ENCODE assay signal across 7 cellular contexts in the genomic region with DNA sequence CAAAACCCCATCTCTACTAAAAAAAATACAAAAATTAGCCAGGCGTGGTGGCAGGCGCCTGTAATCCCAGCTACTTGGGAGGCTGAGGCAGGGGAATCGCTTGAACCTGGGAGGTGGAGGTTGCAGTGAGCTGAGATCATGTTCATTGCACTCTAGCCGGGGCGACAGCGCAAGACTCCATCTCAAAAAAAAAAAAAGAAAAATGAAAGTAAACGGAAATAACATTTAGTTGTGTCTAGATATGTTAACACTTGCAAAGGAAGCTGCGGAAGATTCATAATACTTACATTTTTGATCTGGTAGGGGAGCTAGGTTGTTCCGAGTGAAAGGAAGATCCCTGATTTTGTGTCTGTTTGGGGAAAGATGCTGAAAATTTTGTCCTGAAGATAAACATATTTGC.
DNase-seq lines count a peak whose midpoint lies in the region; ATAC-seq and TF ChIP-seq lines count a peak whose summit lies in the region.
"Not testable (repeated sequence)": the region's sequence is repeated elsewhere in the genome, so short reads cannot be mapped to it uniquely, and the experiment has no call there.

No MANE protein-coding gene starts in this region.

- ATAC-seq in CD8-positive, alpha-beta T cell = peak; percentile 40
- not testable (repeated sequence) for ATAC-seq in activated T-cell treated with anti-CD3 and anti-CD28 coated beads, Interleukin-2, amount 50 U/mL, for 72 hours (replicated peaks in 1 of 2)

- H3K4me3 ChIP-seq in CD8-positive, alpha-beta T cell (ENCODE audit: low read depth, low read length); spleen: not testable (repeated sequence)

- peaks cover 70% of the 10 kb centered on the region for H3K4me1 ChIP-seq in CD8-positive, alpha-beta T cell (ENCODE audit: insufficient read depth, low read length)
- H3K4me1 ChIP-seq in spleen = peaks cover 16 to 85% (median 40%) of the 10 kb centered on the region in 6 donors

- H3K9me3 Mint-ChIP-seq in CD8-positive, alpha-beta T cell; T-helper 2 cell treated with Interferon-gamma antibody and Interleukin-4, amounts not matched to agents 5 μg/mL and 100 μg/mL, for 36 hours; activated CD4-positive, alpha-beta memory T cell treated with anti-CD3 and anti-CD28 coated beads, Interleukin-2, amount 10 ng/mL, durations not matched to agents 7 days and 5 days; activated T-cell treated with anti-CD3 and anti-CD28 coated beads, Interleukin-2, amount 50 U/mL, for 72 hours; activated naive CD4-positive, alpha-beta T cell treated with anti-CD3 and anti-CD28 coated beads, Interleukin-2, amount 10 ng/mL, durations not matched to agents 7 days and 5 days: not testable (repeated sequence)

- WGBS in spleen, 5 donors = 80 to 92% (median 88%) methylated on average over 9 of the region's 9 CpGs

- CTCF ChIA-PET in CD8-positive, alpha-beta T cell (lab: Charles Lee) = interaction anchor here (0.6 to 1.1 kb wide), 2 partner anchors 50 to 98 kb away, joined by 3 read pairs; no protein-coding TSS in a partner anchor
- CTCF ChIA-PET in activated CD4-positive, alpha-beta memory T cell treated with anti-CD3 and anti-CD28 coated beads, Interleukin-2, amount 10 ng/mL, durations not matched to agents 7 days and 5 days (lab: Charles Lee) = interaction anchor here (0.7 to 1.5 kb wide), 5 partner anchors 52 to 513 kb away, joined by 3 to 5 read pairs (median 3); no protein-coding TSS in a partner anchor
- CTCF ChIA-PET in activated naive CD4-positive, alpha-beta T cell treated with anti-CD3 and anti-CD28 coated beads, Interleukin-2, amount 10 ng/mL, durations not matched to agents 7 days and 5 days (lab: Charles Lee) = interaction anchor here (0.8 to 2.0 kb wide), 5 partner anchors 27 to 111 kb away, joined by 3 to 9 read pairs (median 5); no protein-coding TSS in a partner anchor

- H3K36me3 Mint-ChIP-seq in CD8-positive, alpha-beta T cell; activated CD4-positive, alpha-beta memory T cell treated with anti-CD3 and anti-CD28 coated beads, Interleukin-2, amount 10 ng/mL, durations not matched to agents 7 days and 5 days (ENCODE audit: low read depth); activated T-cell treated with anti-CD3 and anti-CD28 coated beads, Interleukin-2, amount 50 U/mL, for 72 hours (ENCODE audit: insufficient read depth in 2 of 2): not testable (repeated sequence)
- peaks cover 37% of the 10 kb centered on the region for H3K36me3 Mint-ChIP-seq in T-helper 2 cell treated with Interferon-gamma antibody and Interleukin-4, amounts not matched to agents 5 μg/mL and 100 μg/mL, for 36 hours (ENCODE audit: low read depth)
- H3K36me3 Mint-ChIP-seq in activated naive CD4-positive, alpha-beta T cell treated with anti-CD3 and anti-CD28 coated beads, Interleukin-2, amount 10 ng/mL, durations not matched to agents 7 days and 5 days = peaks cover 45% of the 10 kb centered on the region

- POLR2A ChIA-PET in CD8-positive, alpha-beta T cell (lab: Charles Lee) = interaction anchor here (1.3 kb wide), 1 partner anchor 52 kb away, joined by 4 read pairs; no protein-coding TSS in a partner anchor
- POLR2A ChIA-PET in activated CD4-positive, alpha-beta memory T cell treated with anti-CD3 and anti-CD28 coated beads, Interleukin-2, amount 10 ng/mL, durations not matched to agents 7 days and 5 days (lab: Charles Lee) = interaction anchor here (1.0 to 1.6 kb wide), 2 partner anchors 46 to 107 kb away, joined by 4 to 6 read pairs; partner anchors contain the start of gene IL6ST

- TF ChIP-seq POLR2A in spleen (IDR thresholded peaks at IDR 0.05) = not testable (repeated sequence)

- not testable (repeated sequence) for H3K9me3 ChIP-seq in CD8-positive, alpha-beta T cell (ENCODE audit: low read length); spleen

- intact Hi-C loops in CD8-positive, alpha-beta T cell (cut with DNase I, micrococcal nuclease) = loop anchor here (5.0 kb wide), 2 partner anchors 40 to 45 kb away; no protein-coding TSS in a partner anchor
- intact Hi-C loops in spleen (cut with DNase I; ENCODE audit: low total_unique reads) = not testable (repeated sequence)

- not testable (repeated sequence) for DNase-seq in CD8-positive, alpha-beta T cell; T-helper 2 cell treated with Interferon-gamma antibody and Interleukin-4, amounts not matched to agents 5 μg/mL and 100 μg/mL, for 36 hours (ENCODE audit: low spot score); activated CD4-positive, alpha-beta memory T cell treated with anti-CD3 and anti-CD28 coated beads, Interleukin-2, amount 10 ng/mL, durations not matched to agents 7 days and 5 days; activated T-cell treated with anti-CD3 and anti-CD28 coated beads, Interleukin-2, amount 50 U/mL, for 72 hours; spleen
- DNase-seq in activated naive CD4-positive, alpha-beta T cell treated with anti-CD3 and anti-CD28 coated beads, Interleukin-2, amount 10 ng/mL, durations not matched to agents 7 days and 5 days = peak; percentile 43
- peak; percentile 13 for DNase-seq in effector CD4-positive, alpha-beta T cell

- H3K27me3 Mint-ChIP-seq in CD8-positive, alpha-beta T cell (ENCODE audit: low read depth); T-helper 2 cell treated with Interferon-gamma antibody and Interleukin-4, amounts not matched to agents 5 μg/mL and 100 μg/mL, for 36 hours (ENCODE audit: low read depth); activated T-cell treated with anti-CD3 and anti-CD28 coated beads, Interleukin-2, amount 50 U/mL, for 72 hours (ENCODE audit: low read depth); activated naive CD4-positive, alpha-beta T cell treated with anti-CD3 and anti-CD28 coated beads, Interleukin-2, amount 10 ng/mL, durations not matched to agents 7 days and 5 days: not testable (repeated sequence)
- peaks cover 10% of the 10 kb centered on the region for H3K27me3 Mint-ChIP-seq in activated CD4-positive, alpha-beta memory T cell treated with anti-CD3 and anti-CD28 coated beads, Interleukin-2, amount 10 ng/mL, durations not matched to agents 7 days and 5 days

- not testable (repeated sequence) for TF ChIP-seq CTCF in CD8-positive, alpha-beta T cell (IDR thresholded peaks at IDR 0.05); spleen (IDR thresholded peaks at IDR 0.05 in 8 of 11, conservative IDR thresholded peaks at IDR 0.05 in 3 of 11)

- H3K27ac ChIP-seq in CD8-positive, alpha-beta T cell (ENCODE audit: low read depth, low read length) = not testable (repeated sequence)
- H3K27ac ChIP-seq in spleen = peak overlapping the region in 5 of 8 donors; percentile 4 to 38 (median 28)

- peak overlapping the region; percentile 16 for H3K4me3 Mint-ChIP-seq in CD8-positive, alpha-beta T cell
- peak overlapping the region; percentile 44 for H3K4me3 Mint-ChIP-seq in T-helper 2 cell treated with Interferon-gamma antibody and Interleukin-4, amounts not matched to agents 5 μg/mL and 100 μg/mL, for 36 hours
- H3K4me3 Mint-ChIP-seq in activated CD4-positive, alpha-beta memory T cell treated with anti-CD3 and anti-CD28 coated beads, Interleukin-2, amount 10 ng/mL, durations not matched to agents 7 days and 5 days = peak overlapping the region; percentile 28
- peak overlapping the region; percentile 75 to 82 for H3K4me3 Mint-ChIP-seq in activated T-cell treated with anti-CD3 and anti-CD28 coated beads, Interleukin-2, amount 50 U/mL, for 72 hours
- peak overlapping the region; percentile 48 for H3K4me3 Mint-ChIP-seq in activated naive CD4-positive, alpha-beta T cell treated with anti-CD3 and anti-CD28 coated beads, Interleukin-2, amount 10 ng/mL, durations not matched to agents 7 days and 5 days

- H3K4me1 Mint-ChIP-seq in CD8-positive, alpha-beta T cell (ENCODE audit: low read depth) = peaks cover 63% of the 10 kb centered on the region
- peaks cover 63% of the 10 kb centered on the region for H3K4me1 Mint-ChIP-seq in T-helper 2 cell treated with Interferon-gamma antibody and Interleukin-4, amounts not matched to agents 5 μg/mL and 100 μg/mL, for 36 hours (ENCODE audit: low read depth)
- peaks cover 55% of the 10 kb centered on the region for H3K4me1 Mint-ChIP-seq in activated CD4-positive, alpha-beta memory T cell treated with anti-CD3 and anti-CD28 coated beads, Interleukin-2, amount 10 ng/mL, durations not matched to agents 7 days and 5 days
- peaks cover 89% of the 10 kb centered on the region for H3K4me1 Mint-ChIP-seq in activated T-cell treated with anti-CD3 and anti-CD28 coated beads, Interleukin-2, amount 50 U/mL, for 72 hours (ENCODE audit: low read depth)
- peaks cover 96% of the 10 kb centered on the region for H3K4me1 Mint-ChIP-seq in activated naive CD4-positive, alpha-beta T cell treated with anti-CD3 and anti-CD28 coated beads, Interleukin-2, amount 10 ng/mL, durations not matched to agents 7 days and 5 days

- peak overlapping the region; percentile 23 for H3K27ac Mint-ChIP-seq in CD8-positive, alpha-beta T cell
- H3K27ac Mint-ChIP-seq in T-helper 2 cell treated with Interferon-gamma antibody and Interleukin-4, amounts not matched to agents 5 μg/mL and 100 μg/mL, for 36 hours = peak overlapping the region; percentile 53
- peak overlapping the region; percentile 36 for H3K27ac Mint-ChIP-seq in activated CD4-positive, alpha-beta memory T cell treated with anti-CD3 and anti-CD28 coated beads, Interleukin-2, amount 10 ng/mL, durations not matched to agents 7 days and 5 days
- not testable (repeated sequence) for H3K27ac Mint-ChIP-seq in activated T-cell treated with anti-CD3 and anti-CD28 coated beads, Interleukin-2, amount 50 U/mL, for 72 hours
- H3K27ac Mint-ChIP-seq in activated naive CD4-positive, alpha-beta T cell treated with anti-CD3 and anti-CD28 coated beads, Interleukin-2, amount 10 ng/mL, durations not matched to agents 7 days and 5 days = peak overlapping the region; percentile 96

- H3K36me3 ChIP-seq in CD8-positive, alpha-beta T cell (ENCODE audit: insufficient read depth, low read length); spleen: not testable (repeated sequence)

- not testable (repeated sequence) for H3K27me3 ChIP-seq in CD8-positive, alpha-beta T cell (ENCODE audit: insufficient read depth, low read length); spleen (replicated peaks in 1 of 7)

Comparison
In these comparisons a context has a peak if more than half of its experiments do, and no peak if none do; other contexts are left out.
1. H3K4me3 Mint-ChIP-seq: peak in every context shown above with its lines; median percentile 78 in activated T-cell treated with anti-CD3 and anti-CD28 coated beads, Interleukin-2, amount 50 U/mL, for 72 hours; 48 in activated naive CD4-positive, alpha-beta T cell treated with anti-CD3 and anti-CD28 coated beads, Interleukin-2, amount 10 ng/mL, durations not matched to agents 7 days and 5 days; 44 in T-helper 2 cell treated with Interferon-gamma antibody and Interleukin-4, amounts not matched to agents 5 μg/mL and 100 μg/mL, for 36 hours; 28 in activated CD4-positive, alpha-beta memory T cell treated with anti-CD3 and anti-CD28 coated beads, Interleukin-2, amount 10 ng/mL, durations not matched to agents 7 days and 5 days; 16 in CD8-positive, alpha-beta T cell.